ENCODE assay signal across 8 cellular contexts in the genomic region with DNA sequence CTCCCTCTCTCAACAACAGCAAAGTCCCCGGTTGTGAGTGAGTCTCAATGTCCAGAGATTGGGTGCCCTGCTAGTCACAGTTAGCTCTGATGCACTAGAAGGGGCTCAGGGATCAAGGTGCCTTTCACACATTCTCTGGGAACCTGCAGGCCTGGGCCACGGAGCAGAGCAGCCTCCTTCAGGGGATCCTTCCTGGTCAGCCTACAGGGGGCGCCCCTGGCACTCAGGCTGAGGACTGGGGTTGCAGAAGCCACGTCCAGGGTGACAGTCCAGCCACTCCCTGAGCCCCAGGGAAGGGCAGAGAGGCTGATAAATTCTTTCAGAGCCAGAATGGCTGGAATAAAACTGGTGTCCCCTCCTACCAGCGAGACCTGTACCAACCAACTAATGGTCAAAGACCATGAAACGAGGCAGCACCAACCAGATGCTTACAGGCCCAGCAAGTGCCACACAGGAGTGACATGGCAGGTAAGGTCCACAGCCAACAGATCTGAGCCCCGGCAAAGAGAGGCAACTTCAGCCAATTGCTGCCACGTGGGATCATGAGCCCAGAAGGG. TPM values are rescaled to one million over a fixed set of nuclear protein-coding genes. Genes with fewer than 3 reads are reported as not detected.
DNase-seq lines count a peak whose midpoint lies in the region; ATAC-seq and TF ChIP-seq lines count a peak whose summit lies in the region.

No MANE protein-coding gene starts in this region.

- peak overlapping the region in 1 of 4 donors; percentile 65 for H3K27ac ChIP-seq in Peyer's patch

- H3K9me3 ChIP-seq in Peyer's patch, result no peaks in the 10 kb centered on the region

- POLR2A ChIA-PET in BJ (lab: Charles Lee), result no interaction called here

- peaks cover 0 to 7% (median 0%) of the 10 kb centered on the region in 4 donors for H3K4me1 ChIP-seq in Peyer's patch

- DNase-seq in BJ (ENCODE audit: low read depth), result no peak
- DNase-seq in GM20000 (ENCODE audit: low spot score), result peak; percentile 81
- DNase-seq in Peyer's patch, result peak; percentile 55 to 92 (median 88)
- DNase-seq in activated T-helper 1 cell treated with anti-CD3 and anti-CD28 coated beads, Interleukin-2, amount 50 U/mL, for 16 hours (ENCODE audit: low read depth in 1 of 2, low spot score in 1 of 2), result peak; percentile 26 to 40
- DNase-seq in glomerular visceral epithelial cell (ENCODE audit: extremely low spot score), result peak; percentile 42
- DNase-seq in posterior vena cava (ENCODE audit: low spot score), result peak; percentile 90
- DNase-seq in OCI-M2 (lab: John Stamatoyannopoulos, UW; ENCODE audit: unreplicated experiment), result no peak

- no peaks in the 10 kb centered on the region for H3K27me3 ChIP-seq in BJ (ENCODE audit: control insufficient read depth, insufficient read depth, low read length)
- no peaks in the 10 kb centered on the region for H3K27me3 ChIP-seq in Peyer's patch

- CTCF ChIA-PET in BJ (lab: Yijun Ruan, JAX), result interaction anchor here (1.3 to 2.1 kb wide), 4 partner anchors 12 to 259 kb away, joined by 3 to 4 read pairs (median 4); no protein-coding TSS in a partner anchor

- intact Hi-C loops in posterior vena cava (cut with DNase I), result no loop called here

- no peak for TF ChIP-seq POLR2A in Peyer's patch (IDR thresholded peaks at IDR 0.05)

- peak; percentile 72 for TF ChIP-seq CTCF in BJ (IDR thresholded peaks at IDR 0.05; ENCODE audit: insufficient read depth, low read depth, low read length)
- TF ChIP-seq CTCF in GM20000 (IDR thresholded peaks at IDR 0.05; ENCODE audit: extremely low read depth, missing control alignments), result peak; percentile 78
- TF ChIP-seq CTCF in Peyer's patch (IDR thresholded peaks at IDR 0.05), result peak; percentile 4 to 93 (median 84)

- H3K36me3 ChIP-seq in BJ (ENCODE audit: control insufficient read depth, insufficient read depth, low read length), result peaks cover 22% of the 10 kb centered on the region
- H3K36me3 ChIP-seq in Peyer's patch, result peaks cover 0 to 19% (median 0%) of the 10 kb centered on the region in 3 donors

- H3K4me3 ChIP-seq in BJ (ENCODE audit: low read depth, low read length) (no peak overlapping the region), Peyer's patch (no peak overlapping the region)

- ATAC-seq in HG03045 (IDR thresholded peaks at IDR 0.05; ENCODE audit: unreplicated experiment), result no peak

RNA-seq across cellular contexts. Expression of gene ST3GAL2, which starts 43.5 kb away (rescaled TPM):
- polyA plus RNA-seq in BJ (2011; rRNA removed), result 20.3 and 24.7 TPM in 2 replicates
- 33.0 and 40.4 TPM in 2 replicates for polyA minus RNA-seq in BJ (2011; rRNA and poly(A)+ RNA removed)
- total RNA-seq in Peyer's patch (10 to 100 TPM; 13.0 to 27.5 (median 19.6) TPM), posterior vena cava (10 to 100 TPM; 27.7 to 29.4 TPM)

RNA-seq across cellular contexts. Expression of gene DDX19A, which starts 48.7 kb away (rescaled TPM):
- 39.5 and 42.9 TPM in 2 replicates for polyA plus RNA-seq in BJ (2011; rRNA removed)
- 28.5 and 45.4 TPM in 2 replicates for polyA minus RNA-seq in BJ (2011; rRNA and poly(A)+ RNA removed)
- total RNA-seq in Peyer's patch, result 10 to 100 TPM; 24.2 to 54.5 (median 30.6) TPM
- 10 to 100 TPM; 29.9 to 31.9 TPM for total RNA-seq in posterior vena cava

RNA-seq across cellular contexts. Expression of gene FCSK, which starts 59.0 kb away (rescaled TPM):
- 4.7 and 9.0 TPM in 2 replicates for polyA plus RNA-seq in BJ (2011; rRNA removed)
- 7.4 and 8.4 TPM in 2 replicates for polyA minus RNA-seq in BJ (2011; rRNA and poly(A)+ RNA removed)
- total RNA-seq in Peyer's patch (100 to 1,000 TPM in 1 of 4 donors, 10 to 100 TPM in 3; 32.2 to 127 (median 52.9) TPM), posterior vena cava (10 to 100 TPM; 10.7 to 11.0 TPM)

Comparison
In these comparisons a context has a peak if more than half of its experiments do, and no peak if none do; other contexts are left out.
1. DNase-seq: peak in GM20000 (single experiment), Peyer's patch (3 of 3), activated T-helper 1 cell treated with anti-CD3 and anti-CD28 coated beads, Interleukin-2, amount 50 U/mL, for 16 hours (2 of 2), glomerular visceral epithelial cell (single experiment) and posterior vena cava (single experiment); none in BJ (single experiment) and OCI-M2 (single experiment).
2. Peak in every context shown above with its lines, with median percentiles within 50 percentile points of each other: CTCF ChIP-seq.